ENCODE assay signal across 8 cellular contexts in the genomic region with DNA sequence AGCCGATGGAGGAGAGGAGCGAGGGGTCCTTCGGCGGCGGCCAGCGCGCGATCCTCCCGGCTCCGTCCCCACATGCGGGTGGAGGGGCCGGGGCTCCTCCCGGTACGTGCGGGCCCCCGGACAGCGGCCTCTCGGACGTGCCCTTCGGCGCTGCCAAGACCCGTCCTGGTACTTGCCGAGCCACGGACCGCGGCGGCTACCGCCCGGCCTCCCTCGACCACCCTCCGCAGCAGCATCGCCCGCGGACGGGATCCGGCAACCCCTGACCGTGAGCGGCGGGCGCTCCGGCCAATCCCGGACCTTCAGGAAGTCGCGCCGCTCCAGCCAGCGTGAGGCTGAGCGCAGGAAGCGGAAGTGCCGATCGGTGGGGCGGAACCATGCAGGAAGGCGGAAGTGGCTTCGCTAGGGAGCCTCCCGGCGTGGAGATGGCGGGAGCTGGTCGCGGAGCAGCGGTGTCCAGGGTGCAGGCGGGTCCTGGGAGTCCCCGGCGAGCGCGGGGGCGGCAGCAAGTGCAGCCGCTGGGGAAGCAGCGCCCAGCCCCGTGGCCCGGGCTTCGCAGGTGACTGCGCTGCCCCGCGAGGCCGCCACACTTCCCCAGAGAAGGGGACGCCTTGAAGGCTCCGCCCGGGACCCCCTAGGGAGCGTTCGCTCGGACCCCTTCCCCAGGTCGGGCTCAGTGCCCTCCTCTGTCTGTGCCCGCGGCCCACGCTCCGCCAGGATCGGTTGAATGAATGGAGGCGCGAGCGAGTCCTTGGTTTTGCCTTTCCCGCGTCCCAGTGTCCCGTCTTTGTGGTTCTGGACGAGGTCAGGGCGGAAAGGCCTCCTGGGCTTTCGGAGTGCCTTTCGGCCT. TPM values are rescaled to one million over a fixed set of nuclear protein-coding genes. Genes with fewer than 3 reads are reported as not detected.
DNase-seq lines count a peak whose midpoint lies in the region; ATAC-seq, FAIRE-seq and TF ChIP-seq lines count a peak whose summit lies in the region.

A gene with protein sequence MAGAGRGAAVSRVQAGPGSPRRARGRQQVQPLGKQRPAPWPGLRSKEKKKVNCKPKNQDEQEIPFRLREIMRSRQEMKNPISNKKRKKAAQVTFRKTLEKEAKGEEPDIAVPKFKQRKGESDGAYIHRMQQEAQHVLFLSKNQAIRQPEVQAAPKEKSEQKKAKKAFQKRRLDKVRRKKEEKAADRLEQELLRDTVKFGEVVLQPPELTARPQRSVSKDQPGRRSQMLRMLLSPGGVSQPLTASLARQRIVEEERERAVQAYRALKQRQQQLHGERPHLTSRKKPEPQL (plus strand): TSS at position 396 of the 850 bp plus-strand sequence. CDS start 30 bp downstream, at position 426.
A gene (minus strand): TSS at position 264 of the 850 bp plus-strand sequence. CDS start 28 bp downstream, at position 236.

- H4K91ac ChIP-seq in H1 (replicated peaks; ENCODE audit: insufficient read length, low read length) (peak within 1 kb of the TSS; percentile 65), mesenchymal stem cell (ENCODE audit: low read length) (peak within 1 kb of the TSS; percentile 88)

- H2BK12ac ChIP-seq in H1 (ENCODE audit: low read depth, low read length), result peak within 1 kb of the TSS; percentile 6; the same call in 1 of the 2 replicates
- peak within 1 kb of the TSS in 1 of 2 experiments; percentile 4 for H2BK12ac ChIP-seq in mesenchymal stem cell (ENCODE audit: low read length in 2 of 2)

- CTCF ChIA-PET in H1 (lab: Charles Lee; ENCODE audit: partially characterized antibody), result interaction anchor here (0.6 to 0.8 kb wide), 2 partner anchors 9 to 174 kb away, joined by 3 read pairs; no protein-coding TSS in a partner anchor

- peak; percentile 94 to 96 for TF ChIP-seq POLR2A in H1 (IDR thresholded peaks at IDR 0.05; ENCODE audit: control extremely low read depth in 1 of 2, low read depth in 2 of 2, low read length in 2 of 2)

- TF ChIP-seq RAD21 in H1 (IDR thresholded peaks at IDR 0.05 in 1 of 2, conservative IDR thresholded peaks at IDR 0.05 in 1 of 2; ENCODE audit: low read depth in 2 of 2, low read length in 2 of 2), result no peak

- H2BK120ac ChIP-seq in H1 (replicated peaks; ENCODE audit: low read depth, low read length) (no peak within 1 kb of the TSS), mesenchymal stem cell (ENCODE audit: low read depth, low read length) (peak within 1 kb of the TSS; percentile 55)

- no peak within 1 kb of the TSS for H2BK15ac ChIP-seq in H1 (ENCODE audit: low read length)
- peak within 1 kb of the TSS; percentile 71 for H2BK15ac ChIP-seq in mesenchymal stem cell (ENCODE audit: low read depth, poor library complexity, severe bottlenecking)

- POLR2A ChIA-PET in H1 (lab: Charles Lee; ENCODE audit: partially characterized antibody), result interaction anchor here (0.8 to 9.3 kb wide), 21 partner anchors 8 to 357 kb away, joined by 3 to 65 read pairs (median 3); a partner anchor contains a TSS

- H3K9ac ChIP-seq in H1 (replicated peaks in 1 of 4; ENCODE audit: extremely low read depth in 1 of 4, low read depth in 3 of 4, low read length in 3 of 4) (peak within 1 kb of the TSS; percentile 80 to 86 (median 84)), mesenchymal stem cell (ENCODE audit: low read length) (peak within 1 kb of the TSS; percentile 92)

- peak within 1 kb of the TSS; percentile 63 for H3K4ac ChIP-seq in H1 (replicated peaks; ENCODE audit: insufficient read length, low read depth, low read length)
- peak within 1 kb of the TSS; percentile 75 to 76 for H3K4ac ChIP-seq in mesenchymal stem cell (ENCODE audit: low read depth in 1 of 2, low read length in 2 of 2)

- H3K9me3 ChIP-seq in H1 (ENCODE audit: insufficient read depth in 2 of 2, low read depth in 1 of 2, low read length in 1 of 2), result no peaks in the 10 kb centered on the region
- H3K9me3 ChIP-seq in mesenchymal stem cell (ENCODE audit: control insufficient read depth, low read length), result no peaks in the 10 kb centered on the region

- TF ChIP-seq CTCF in H1 (IDR thresholded peaks at IDR 0.05; ENCODE audit: control extremely low read depth in 1 of 3, insufficient read depth in 1 of 3, low read depth in 1 of 3, low read length in 3 of 3), result no peak

- 1% methylated on average over 65 of the region's 96 CpGs; no CpG with 5 or more reads in 1 of the 2 experiments for WGBS in H1 (ENCODE audit: extremely low coverage in 1 of 2, insufficient coverage in 1 of 2, insufficient read length in 1 of 2, insufficient replicate concordance in 2 of 2, low coverage in 1 of 2, low lambda C conversion rate in 2 of 2, missing lambda C conversion rate in 1 of 2), 2 experiments
- WGBS in mesenchymal stem cell, result under 1% methylated on average over 79 of the region's 96 CpGs

- peaks cover 14 to 35% (median 27%) of the 10 kb centered on the region in 4 experiments for H3K36me3 ChIP-seq in H1 (ENCODE audit: control insufficient read depth in 2 of 4, insufficient read depth in 4 of 4, low read length in 3 of 4)
- peaks cover 46 to 48% of the 10 kb centered on the region in 2 experiments for H3K36me3 ChIP-seq in mesenchymal stem cell (ENCODE audit: control insufficient read depth in 1 of 2, insufficient read depth in 2 of 2, low read depth in 1 of 2, low read length in 2 of 2)

- H3K27ac ChIP-seq in H1 (ENCODE audit: low read depth, low read length), result peak within 1 kb of the TSS; percentile 74
- peak within 1 kb of the TSS; percentile 78 for H3K27ac ChIP-seq in mesenchymal stem cell (ENCODE audit: low read length, poor library complexity, severe bottlenecking)

- H4K5ac ChIP-seq in H1 (ENCODE audit: insufficient read length, low read depth, low read length), result peak within 1 kb of the TSS; percentile 76

- peak within 1 kb of the TSS; percentile 64 for H3K56ac ChIP-seq in H1 (replicated peaks; ENCODE audit: insufficient read length, low read depth, low read length)

- peak within 1 kb of the TSS; percentile 85 for H2BK5ac ChIP-seq in H1 (ENCODE audit: low read depth, low read length)
- peak within 1 kb of the TSS; percentile 84 for H2BK5ac ChIP-seq in mesenchymal stem cell (ENCODE audit: low read depth, low read length, poor library complexity, severe bottlenecking)

- peak; percentile 80 for ATAC-seq in GM21367 (IDR thresholded peaks at IDR 0.05; ENCODE audit: unreplicated experiment)

- H3K27me3 ChIP-seq in H1 (replicated peaks in 1 of 4; ENCODE audit: control insufficient read depth in 3 of 4, extremely low read depth in 1 of 4, insufficient read depth in 3 of 4, low read length in 3 of 4) (no peaks in the 10 kb centered on the region), mesenchymal stem cell (ENCODE audit: control insufficient read depth in 1 of 2, insufficient read depth in 1 of 2, low read length in 2 of 2) (no peaks in the 10 kb centered on the region)

- H3K4me1 ChIP-seq in H1 (replicated peaks in 1 of 4; ENCODE audit: control insufficient read depth in 3 of 4, insufficient read depth in 4 of 4, low read length in 3 of 4), result peaks cover 3 to 11% (median 8%) of the 10 kb centered on the region in 4 experiments
- peaks cover 20% of the 10 kb centered on the region for H3K4me1 ChIP-seq in mesenchymal stem cell (ENCODE audit: control insufficient read depth, insufficient read depth, low read depth, low read length)

- H3K4me3 ChIP-seq in H1 (ENCODE audit: extremely low read depth in 1 of 4, insufficient read depth in 2 of 4, low read depth in 3 of 4, low read length in 4 of 4) (peak within 1 kb of the TSS; percentile 62 to 95 (median 88)), mesenchymal stem cell (ENCODE audit: insufficient read depth in 1 of 2, low read depth in 1 of 2, low read length in 2 of 2) (peak within 1 kb of the TSS; percentile 87 to 94)

- H3K14ac ChIP-seq in H1 (ENCODE audit: insufficient read length), result no peak within 1 kb of the TSS
- peak within 1 kb of the TSS in 1 of 2 experiments; percentile 86 for H3K14ac ChIP-seq in mesenchymal stem cell (ENCODE audit: low read length in 2 of 2)

- H3K79me2 ChIP-seq in H1 (ENCODE audit: control insufficient read depth in 1 of 2, insufficient read depth in 2 of 2, low read length in 2 of 2), result peaks cover 0 to 24% of the 10 kb centered on the region in 2 experiments; a peak in 2 of 4 replicates

- H2AFZ ChIP-seq in H1 (ENCODE audit: low read length) (no peak within 1 kb of the TSS; the same call in 1 of the 2 replicates), mesenchymal stem cell (ENCODE audit: low read depth, low read length) (peak within 1 kb of the TSS; percentile 84)

- H3K79me1 ChIP-seq in H1 (ENCODE audit: low read depth, low read length) (peaks cover 8% of the 10 kb centered on the region), mesenchymal stem cell (replicated peaks; ENCODE audit: low read length, poor library complexity, severe bottlenecking) (peaks cover 35% of the 10 kb centered on the region)

- TF ChIP-seq EP300 in H1 (IDR thresholded peaks at IDR 0.05; ENCODE audit: borderline replicate concordance in 1 of 2, low read depth in 2 of 2, low read length in 2 of 2), result no peak

- H4K8ac ChIP-seq in H1 (ENCODE audit: extremely low read depth, insufficient read depth, low read length) (peak within 1 kb of the TSS; percentile 94), mesenchymal stem cell (ENCODE audit: low read length) (peak within 1 kb of the TSS; percentile 96)

- H3K18ac ChIP-seq in H1 (ENCODE audit: extremely low read depth, low read length) (peak within 1 kb of the TSS; percentile 65; the same call in 1 of the 2 replicates), mesenchymal stem cell (ENCODE audit: low read depth in 1 of 2, low read length in 2 of 2) (peak within 1 kb of the TSS; percentile 89 to 94)

- peak; percentile 96 for DNase-seq in COR-L47 (lab: John Stamatoyannopoulos, UW)
- peak; percentile 98 for DNase-seq in HTR-8/SVneo (ENCODE audit: insufficient read length, low spot score)
- DNase-seq in NOMO-1 treated with DMSO at 0.1 percent for 48 hours (lab: John Stamatoyannopoulos, UW; ENCODE audit: unreplicated experiment), result peak; percentile 94
- DNase-seq in activated CD8-positive, alpha-beta memory T cell treated with anti-CD3 and anti-CD28 coated beads for 4 hours (ENCODE audit: low read depth in 2 of 2), result peak; percentile 84 to 87
- DNase-seq in H1 (ENCODE audit: low read depth in 1 of 2, low spot score in 2 of 2), result peak; percentile 88 to 93
- DNase-seq in mesenchymal stem cell, result peak; percentile 96
- DNase-seq in stimulated activated CD8-positive, alpha-beta memory T cell treated with anti-CD3 and anti-CD28 coated beads, Interleukin-12 subunit alpha, Interleukin-12 subunit beta, amount 100 ng/mL, for 24 hours (ENCODE audit: extremely low read depth), result peak; percentile 91

- peaks cover 4% of the 10 kb centered on the region; the same call in 1 of the 2 replicates for H3K23me2 ChIP-seq in H1 (ENCODE audit: low read depth, low read length)

- H3K23ac ChIP-seq in H1 (ENCODE audit: insufficient read length) (no peak within 1 kb of the TSS), mesenchymal stem cell (ENCODE audit: low read length in 2 of 2) (no peak within 1 kb of the TSS)

- no peak within 1 kb of the TSS for H2BK20ac ChIP-seq in H1 (ENCODE audit: low read length)

- FAIRE-seq in HTR-8/SVneo (lab: Jason Lieb, UNC) (peak; percentile 86), H1 (lab: Jason Lieb, UNC) (no peak)

- H3K4me2 ChIP-seq in H1 (ENCODE audit: insufficient read depth in 1 of 2, low read depth in 2 of 2, low read length in 2 of 2), result peak within 1 kb of the TSS; percentile 77 to 84
- H3K4me2 ChIP-seq in mesenchymal stem cell (ENCODE audit: low read length, poor library complexity, severe bottlenecking), result peak within 1 kb of the TSS; percentile 79

- H2AK5ac ChIP-seq in H1 (ENCODE audit: low read depth, low read length) (no peak within 1 kb of the TSS; the same call in 1 of the 2 replicates), mesenchymal stem cell (ENCODE audit: low read length, severe bottlenecking) (peak within 1 kb of the TSS; percentile 44)

- peaks cover 8 to 11% of the 10 kb centered on the region in 2 experiments for H4K20me1 ChIP-seq in H1 (replicated peaks in 1 of 2; ENCODE audit: control insufficient read depth in 1 of 2, insufficient read depth in 2 of 2, low read length in 2 of 2)

RNA-seq across cellular contexts. Expression of the first gene that starts in this region (rescaled TPM):
- total RNA-seq in H1 (2021; fragmentation: NEBNext Ultra II Directional; extraction: Animal tissue kit (Norgen Biotek cat#: 25700)), result 38.6 and 39.8 TPM in 2 replicates
- polyA plus RNA-seq in H1 (2011; rRNA removed), result 17.6 and 23.3 TPM in 2 replicates
- 28.0 TPM for polyA plus RNA-seq in H1 (2011; cell fraction: cytosol; rRNA removed)
- polyA plus RNA-seq in H1 (2011; cell fraction: nucleus; rRNA removed), result 24.2 TPM
- polyA plus RNA-seq in H1 (2012, experiment 1 of 2), result 38.1 to 44.2 TPM (median 40.1 TPM) in 4 replicates
- 19.9 TPM for polyA plus RNA-seq in H1 (2012, experiment 2 of 2)
- polyA plus RNA-seq in H1 (2013, experiment 1 of 2), result 40.4 TPM
- 44.2 TPM for polyA plus RNA-seq in H1 (2013, experiment 2 of 2)
- polyA minus RNA-seq in H1 (2011; rRNA and poly(A)+ RNA removed), result 3.2 and 4.4 TPM in 2 replicates
- 8.4 TPM for polyA minus RNA-seq in H1 (2011; cell fraction: cytosol; rRNA and poly(A)+ RNA removed)
- 9.5 TPM for polyA minus RNA-seq in H1 (2011; cell fraction: nucleus; rRNA and poly(A)+ RNA removed)
- 19.8 TPM for polyA plus RNA-seq in mesenchymal stem cell (2013, experiment 1 of 2)
- 17.9 TPM for polyA plus RNA-seq in mesenchymal stem cell (2013, experiment 2 of 2)

RNA-seq across cellular contexts. Expression of the second gene that starts in this region (rescaled TPM):
- total RNA-seq in H1 (2021; fragmentation: NEBNext Ultra II Directional; extraction: Animal tissue kit (Norgen Biotek cat#: 25700)), result 35.9 and 41.5 TPM in 2 replicates
- 61.9 and 97.9 TPM in 2 replicates for polyA plus RNA-seq in H1 (2011; rRNA removed)
- 87.0 TPM for polyA plus RNA-seq in H1 (2011; cell fraction: cytosol; rRNA removed)
- 64.0 TPM for polyA plus RNA-seq in H1 (2011; cell fraction: nucleus; rRNA removed)
- polyA plus RNA-seq in H1 (2012, experiment 1 of 2), result 31.4 to 46.5 TPM (median 41.9 TPM) in 4 replicates
- polyA plus RNA-seq in H1 (2012, experiment 2 of 2), result 43.9 TPM
- polyA plus RNA-seq in H1 (2013, experiment 1 of 2), result 37.3 TPM
- 38.6 TPM for polyA plus RNA-seq in H1 (2013, experiment 2 of 2)
- polyA minus RNA-seq in H1 (2011; rRNA and poly(A)+ RNA removed), result 7.8 and 9.4 TPM in 2 replicates
- 12.5 TPM for polyA minus RNA-seq in H1 (2011; cell fraction: cytosol; rRNA and poly(A)+ RNA removed)
- 23.0 TPM for polyA minus RNA-seq in H1 (2011; cell fraction: nucleus; rRNA and poly(A)+ RNA removed)
- polyA plus RNA-seq in mesenchymal stem cell (2013, experiment 1 of 2), result 25.4 TPM
- 26.0 TPM for polyA plus RNA-seq in mesenchymal stem cell (2013, experiment 2 of 2)

Comparison
In these comparisons a context has a peak if more than half of its experiments do, and no peak if none do; other contexts are left out.
1. Peak in every context shown above with its lines: DNase-seq, ATAC-seq, H3K4me3 ChIP-seq and H3K27ac ChIP-seq.